Comparison of ENCODE assay signal across 23 cellular contexts in the genomic region with DNA sequence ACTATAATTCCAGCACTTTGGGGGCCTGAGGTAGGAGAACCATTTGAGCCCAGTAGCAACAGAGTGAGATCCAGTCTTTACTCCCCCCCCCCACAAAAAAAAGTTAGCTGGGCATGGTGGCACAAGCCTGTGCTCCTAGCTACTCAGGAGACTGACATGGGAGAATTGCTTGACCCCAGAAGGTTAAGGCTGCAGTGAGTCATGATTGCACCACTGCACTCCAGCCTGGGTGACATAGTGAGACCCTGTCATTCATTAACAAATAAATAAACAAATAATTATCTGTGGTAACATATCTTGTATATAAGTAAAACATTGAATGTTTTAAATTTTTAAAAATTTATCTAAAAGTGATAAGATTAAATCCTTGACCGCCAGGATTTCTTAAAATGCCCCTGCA. TPM values are rescaled to one million over a fixed set of nuclear protein-coding genes. Genes with fewer than 3 reads are reported as not detected.
DNase-seq lines count a peak whose midpoint lies in the region; ATAC-seq and TF ChIP-seq lines count a peak whose summit lies in the region.
"Had no signal": no experiment of that assay in that cellular context is flagged by ENCODE, and none has a peak within 500 bp of the region (broad histone marks: within the 10 kb centered on the region; RNA-seq: fewer than 3 reads in every experiment).

No MANE protein-coding gene starts in this region.

- H3K4me3 ChIP-seq in right lobe of liver (no peak overlapping the region), heart left ventricle (no peak overlapping the region)
- H3K4me3 ChIP-seq: SK-N-MC, suprapubic skin had no signal

- H3K27me3 Mint-ChIP-seq in Calu3 (ENCODE audit: unreplicated experiment), result no peaks in the 10 kb centered on the region
- H3K27me3 Mint-ChIP-seq in activated T-cell treated with anti-CD3 and anti-CD28 coated beads, Interleukin-2, amount 50 U/mL, for 72 hours (ENCODE audit: low read depth), result no peaks in the 10 kb centered on the region
- H3K27me3 Mint-ChIP-seq: activated CD8-positive, alpha-beta T cell treated with anti-CD3 and anti-CD28 coated beads for 36 hours; activated naive CD8-positive, alpha-beta T cell; stimulated activated memory B cell treated with anti-CD40 and anti-IgM and Interleukin-4, amounts not matched to agents 10 μg/mL and 1 μg/mL and 100 μg/mL, for 72 hours had no signal

- no peak overlapping the region for H3K27ac Mint-ChIP-seq in Calu3 (ENCODE audit: unreplicated experiment)
- H3K27ac Mint-ChIP-seq in activated T-cell treated with anti-CD3 and anti-CD28 coated beads, Interleukin-2, amount 50 U/mL, for 72 hours, result no peak overlapping the region
- H3K27ac Mint-ChIP-seq: activated CD8-positive, alpha-beta T cell treated with anti-CD3 and anti-CD28 coated beads for 36 hours; activated naive CD8-positive, alpha-beta T cell; H9; stimulated activated memory B cell treated with anti-CD40 and anti-IgM and Interleukin-4, amounts not matched to agents 10 μg/mL and 1 μg/mL and 100 μg/mL, for 72 hours; T-helper 1 cell treated with Interleukin-12 subunit alpha and Interleukin-12 subunit beta and Interleukin-4 antibody, amounts not matched to agents 30 μg/mL and 1 μg/mL, for 36 hours had no signal

- peaks cover 8% of the 10 kb centered on the region for H3K4me1 Mint-ChIP-seq in Calu3 (ENCODE audit: low read depth, unreplicated experiment)
- H3K4me1 Mint-ChIP-seq in activated T-cell treated with anti-CD3 and anti-CD28 coated beads, Interleukin-2, amount 50 U/mL, for 72 hours (ENCODE audit: low read depth), result peaks cover 17% of the 10 kb centered on the region

- no peak overlapping the region for H3K4me3 Mint-ChIP-seq in Calu3 (ENCODE audit: low read depth, unreplicated experiment)
- H3K4me3 Mint-ChIP-seq in activated T-cell treated with anti-CD3 and anti-CD28 coated beads, Interleukin-2, amount 50 U/mL, for 72 hours, result no peak overlapping the region
- H3K4me3 Mint-ChIP-seq: activated CD8-positive, alpha-beta T cell treated with anti-CD3 and anti-CD28 coated beads for 36 hours; activated naive CD8-positive, alpha-beta T cell; H9; stimulated activated memory B cell treated with anti-CD40 and anti-IgM and Interleukin-4, amounts not matched to agents 10 μg/mL and 1 μg/mL and 100 μg/mL, for 72 hours; T-helper 1 cell treated with Interleukin-12 subunit alpha and Interleukin-12 subunit beta and Interleukin-4 antibody, amounts not matched to agents 30 μg/mL and 1 μg/mL, for 36 hours had no signal

- no peaks in the 10 kb centered on the region for H3K9me3 Mint-ChIP-seq in Calu3 (ENCODE audit: low read depth, unreplicated experiment)
- H3K9me3 Mint-ChIP-seq in activated T-cell treated with anti-CD3 and anti-CD28 coated beads, Interleukin-2, amount 50 U/mL, for 72 hours, result no peaks in the 10 kb centered on the region
- H3K9me3 Mint-ChIP-seq: activated CD8-positive, alpha-beta T cell treated with anti-CD3 and anti-CD28 coated beads for 36 hours; H9; stimulated activated memory B cell treated with anti-CD40 and anti-IgM and Interleukin-4, amounts not matched to agents 10 μg/mL and 1 μg/mL and 100 μg/mL, for 72 hours; T-helper 1 cell treated with Interleukin-12 subunit alpha and Interleukin-12 subunit beta and Interleukin-4 antibody, amounts not matched to agents 30 μg/mL and 1 μg/mL, for 36 hours had no signal

- H3K9me3 ChIP-seq in right lobe of liver (no peaks in the 10 kb centered on the region), heart left ventricle (no peaks in the 10 kb centered on the region)
- H3K9me3 ChIP-seq: neutrophil, suprapubic skin had no signal

- H3K36me3 ChIP-seq in right lobe of liver (peaks cover 0 to 22% (median 4%) of the 10 kb centered on the region in 4 donors), heart left ventricle (peaks cover 0 to 52% (median 38%) of the 10 kb centered on the region in 9 donors)

- DNase-seq in Calu3 (peak; percentile 48), LoVo (ENCODE audit: low spot score) (peak; percentile 12), fibroblast of gingiva (ENCODE audit: low read depth) (peak; percentile 4), right lobe of liver (peak in 1 of 3 donors; percentile 40), midbrain (lab: John Stamatoyannopoulos, UW) (no peak), NCI-H1048 (lab: John Stamatoyannopoulos, UW) (no peak), heart left ventricle (no peak)
- DNase-seq in activated T-cell treated with anti-CD3 and anti-CD28 coated beads, Interleukin-2, amount 50 U/mL, for 72 hours, result no peak
- DNase-seq: activated CD8-positive, alpha-beta T cell treated with anti-CD3 and anti-CD28 coated beads for 36 hours; activated effector memory CD4-positive, alpha-beta T cell treated with Interleukin-2 at 50 U/mL for 16 hours; C1 segment of cervical spinal cord; caudate nucleus; H9; left cardiac atrium; mesendoderm; stimulated activated CD4-positive, alpha-beta T cell treated with anti-CD3 and anti-CD28 coated beads, Interleukin-4, amount 100 ng/mL, for 4 hours had no signal

- CTCF ChIA-PET in Calu3 (lab: Charles Lee), result interaction anchor here (0.5 to 1.7 kb wide), 2 partner anchors 16 to 106 kb away, joined by 5 read pairs; no protein-coding TSS in a partner anchor

- no peaks in the 10 kb centered on the region for H3K27me3 ChIP-seq in right lobe of liver
- H3K27me3 ChIP-seq in heart left ventricle, result no peaks in the 10 kb centered on the region
- H3K27me3 ChIP-seq: neutrophil, suprapubic skin had no signal

- intact Hi-C loops in Calu3 (cut with micrococcal nuclease; ENCODE audit: unreplicated experiment), result no loop called here
- intact Hi-C loops in right lobe of liver (cut with DNase I), result no loop called here
- intact Hi-C loops in heart left ventricle (cut with DNase I), result loop anchor here in 3 of 10 donors (10.0 kb wide), 2 partner anchors 59 to 129 kb away; a partner anchor contains a TSS

- H3K4me1 ChIP-seq in right lobe of liver, result peaks cover 0 to 25% (median 9%) of the 10 kb centered on the region in 4 donors
- H3K4me1 ChIP-seq in heart left ventricle, result peaks cover 0 to 8% (median 5%) of the 10 kb centered on the region in 12 donors

- TF ChIP-seq POLR2A in right lobe of liver (IDR thresholded peaks at IDR 0.05) (no peak), heart left ventricle (IDR thresholded peaks at IDR 0.05) (no peak)

- peak overlapping the region; percentile 8 to 65 (median 48) for H3K27ac ChIP-seq in right lobe of liver
- no peak overlapping the region for H3K27ac ChIP-seq in heart left ventricle
- H3K27ac ChIP-seq: neutrophil, SK-N-MC, suprapubic skin had no signal

- peak; percentile 22 to 59 (median 35) for ATAC-seq in right lobe of liver
- no peak for ATAC-seq in heart left ventricle
- ATAC-seq in activated T-cell treated with anti-CD3 and anti-CD28 coated beads, Interleukin-2, amount 50 U/mL, for 72 hours (replicated peaks in 1 of 2), result no peak
- ATAC-seq: activated CD8-positive, alpha-beta T cell treated with anti-CD3 and anti-CD28 coated beads for 36 hours; left cardiac atrium; sciatic nerve; stimulated activated memory B cell treated with anti-CD40 and anti-IgM and Interleukin-4, amounts not matched to agents 10 μg/mL and 1 μg/mL and 100 μg/mL, for 72 hours had no signal

- WGBS in right lobe of liver (ENCODE audit: insufficient coverage, low coverage, low lambda C conversion rate, missing lambda C conversion rate), result 38% methylated on average over 1 of the region's 1 CpG
- WGBS in heart left ventricle, 4 donors, result 90 to 98% (median 92%) methylated on average over 1 of the region's 1 CpG

- no TSS peak for BruUV-seq in Calu3 (replicated peaks; lab: Mats Ljungman, UMichigan)

- peaks cover 15% of the 10 kb centered on the region for H3K36me3 Mint-ChIP-seq in Calu3 (ENCODE audit: insufficient read depth, unreplicated experiment)
- H3K36me3 Mint-ChIP-seq in activated T-cell treated with anti-CD3 and anti-CD28 coated beads, Interleukin-2, amount 50 U/mL, for 72 hours (ENCODE audit: insufficient read depth in 2 of 2), result peaks cover 0 to 1% of the 10 kb centered on the region in 2 donors

- TF ChIP-seq CTCF in Calu3 (IDR thresholded peaks at IDR 0.05; ENCODE audit: unreplicated experiment), result no peak
- TF ChIP-seq CTCF in right lobe of liver (IDR thresholded peaks at IDR 0.05), result no peak
- TF ChIP-seq CTCF in heart left ventricle (IDR thresholded peaks at IDR 0.05), result no peak

RNA-seq across cellular contexts. Expression of a gene that starts 4.8 kb away (rescaled TPM):
- 10.0 and 10.5 TPM in 2 replicates for total RNA-seq in Calu3 (2022)
- total RNA-seq in right lobe of liver, result 100 to 1,000 TPM in 4 of 6 experiments, 10 to 100 TPM in 2; 96.6 to 334 (median 150) TPM
- total RNA-seq in heart left ventricle, result 10 to 100 TPM in 1 of 9 donors, 1 to 10 TPM in 8; 5.5 to 12.3 (median 6.8) TPM
- 1 to 10 TPM; 4.7 to 5.8 TPM for polyA plus RNA-seq in heart left ventricle
- 10 to 100 TPM; 10.9 to 11.7 TPM for total RNA-seq in activated T-cell treated with anti-CD3 and anti-CD28 coated beads, Interleukin-2, amount 50 U/mL, for 72 hours

RNA-seq across cellular contexts. Expression of a gene that starts 4.8 kb away (rescaled TPM):
- total RNA-seq in Calu3 (2022), result 1.3 and 1.8 TPM in 2 replicates
- 1 to 10 TPM in 5 of 6 experiments, under 1 TPM in 1; 0.81 to 3.3 (median 1.3) TPM for total RNA-seq in right lobe of liver
- total RNA-seq in heart left ventricle, result 1 to 10 TPM; 2.1 to 8.9 (median 4.0) TPM
- polyA plus RNA-seq in heart left ventricle, result 1 to 10 TPM; 3.5 to 5.1 TPM
- 1 to 10 TPM; 1.4 to 2.1 TPM for total RNA-seq in activated T-cell treated with anti-CD3 and anti-CD28 coated beads, Interleukin-2, amount 50 U/mL, for 72 hours

Comparison
In these comparisons a context has a peak if more than half of its experiments do, and no peak if none do; other contexts are left out.
1. DNase-seq: peak in Calu3 (single experiment), LoVo (single experiment) and fibroblast of gingiva (single experiment); none in midbrain (single experiment), NCI-H1048 (single experiment), heart left ventricle (0 of 5) and activated T-cell treated with anti-CD3 and anti-CD28 coated beads, Interleukin-2, amount 50 U/mL, for 72 hours (0 of 2).
2. ATAC-seq: peak in right lobe of liver (4 of 4); none in heart left ventricle (0 of 4) and activated T-cell treated with anti-CD3 and anti-CD28 coated beads, Interleukin-2, amount 50 U/mL, for 72 hours (0 of 2).
3. H3K27ac ChIP-seq: peak in right lobe of liver (3 of 3); none in heart left ventricle (0 of 12).